29 cellular contexts compared by ENCODE assay signal in the genomic region with DNA sequence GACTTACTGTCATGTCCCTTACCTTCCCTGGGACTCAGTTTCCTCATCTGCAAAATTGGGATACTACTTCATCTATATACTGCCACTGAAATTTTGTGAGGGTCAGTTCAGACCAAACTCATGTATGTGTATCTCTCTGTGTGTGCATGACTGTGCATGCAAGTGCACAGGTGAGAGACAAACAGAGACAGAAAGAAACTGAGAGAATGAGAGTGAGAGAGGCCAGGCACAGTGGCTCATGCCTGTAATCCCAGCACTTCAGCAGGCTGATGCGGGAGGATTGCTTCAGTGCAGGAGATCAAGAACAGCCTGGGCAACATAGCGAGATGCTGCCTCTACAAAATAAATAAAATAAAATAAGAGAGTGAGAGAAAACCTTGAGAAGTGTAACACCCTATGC. TPM values are rescaled to one million over a fixed set of nuclear protein-coding genes. Genes with fewer than 3 reads are reported as not detected.
"Had no signal": no experiment of that assay in that cellular context is flagged by ENCODE, and none has a peak within 500 bp of the region (broad histone marks: within the 10 kb centered on the region; RNA-seq: fewer than 3 reads in every experiment).

No MANE protein-coding gene starts in this region.

- H3K36me3 ChIP-seq: ascending aorta, cardiac muscle cell, MG63 had no signal

- H3K9me3 ChIP-seq: ascending aorta had no signal

- ATAC-seq: activated naive CD4-positive, alpha-beta T cell treated with anti-CD3 and anti-CD28 coated beads, Interleukin-2, amount 50 U/mL, for 72 hours; activated naive CD8-positive, alpha-beta T cell treated with anti-CD3 and anti-CD28 coated beads, Interleukin-2, amount 50 U/mL, for 24 hours; activated T-cell treated with anti-CD3 and anti-CD28 coated beads, Interleukin-2, amount 50 U/mL, for 4 hours; PC-3; Right ventricle myocardium inferior; T-cell had no signal

- H3K4me1 ChIP-seq: ascending aorta had no signal

- H3K4me3 ChIP-seq: ascending aorta, cardiac muscle cell, MG63, SK-N-MC had no signal

- FAIRE-seq: colon, TTC549 had no signal

- H3K27ac ChIP-seq: ascending aorta, cardiac muscle cell, SK-N-MC had no signal

- DNase-seq: activated CD4-positive, alpha-beta memory T cell treated with anti-CD3 and anti-CD28 coated beads for 36 hours; activated CD4-positive, alpha-beta T cell treated with anti-CD3 and anti-CD28 coated beads, Interleukin-2, amount 10 ng/mL, durations not matched to agents 7 days and 5 days; activated CD4-positive, CD25-positive, alpha-beta regulatory T cell; activated CD8-positive, alpha-beta memory T cell treated with anti-CD3 and anti-CD28 coated beads for 24 hours; activated effector memory CD4-positive, alpha-beta T cell treated with anti-CD3 and anti-CD28 coated beads, Interleukin-2, amount 50 U/mL, for 16 hours; activated naive CD4-positive, alpha-beta T cell treated with Interleukin-2 at 50 U/mL for 16 hours; activated naive CD8-positive, alpha-beta T cell treated with anti-CD3 and anti-CD28 coated beads, Interleukin-2, amount 50 U/mL, for 24 hours; activated T-cell treated with anti-CD3 and anti-CD28 coated beads, Interleukin-2, amount 50 U/mL, for 4 hours; amniotic stem cell; cerebellar nuclear complex; MV-4-11; NCI-H1105; NCI-H1436; NCI-H1694 treated with DMSO at 0.1 percent for 48 hours; NCI-H2029 treated with DMSO at 0.1 percent for 48 hours; NCI-H345; NK-92 treated with Interleukin-12 subunit alpha and Interleukin-12 subunit beta, amount 100 ng/mL, for 24 hours; T-cell; T-helper 2 cell had no signal

- H3K27me3 ChIP-seq: ascending aorta, MG63 had no signal

RNA-seq across cellular contexts. Expression of a gene that starts 32.1 kb away (rescaled TPM):
- total RNA-seq: activated CD4-positive, alpha-beta memory T cell treated with anti-CD3 and anti-CD28 coated beads for 36 hours; activated CD4-positive, alpha-beta T cell treated with anti-CD3 and anti-CD28 coated beads, Interleukin-2, amount 10 ng/mL, durations not matched to agents 7 days and 5 days; activated naive CD4-positive, alpha-beta T cell treated with anti-CD3 and anti-CD28 coated beads, Interleukin-2, amount 50 U/mL, for 72 hours; activated T-cell treated with anti-CD3 and anti-CD28 coated beads, Interleukin-2, amount 50 U/mL, for 4 hours; ascending aorta; PC-3; Right ventricle myocardium inferior; RPMI7951; T-cell had no signal

RNA-seq across cellular contexts. Expression of a gene that starts 57.2 kb away (rescaled TPM):
- total RNA-seq: activated CD4-positive, alpha-beta memory T cell treated with anti-CD3 and anti-CD28 coated beads for 36 hours; activated CD4-positive, alpha-beta T cell treated with anti-CD3 and anti-CD28 coated beads, Interleukin-2, amount 10 ng/mL, durations not matched to agents 7 days and 5 days; activated naive CD4-positive, alpha-beta T cell treated with anti-CD3 and anti-CD28 coated beads, Interleukin-2, amount 50 U/mL, for 72 hours; activated T-cell treated with anti-CD3 and anti-CD28 coated beads, Interleukin-2, amount 50 U/mL, for 4 hours; ascending aorta; cardiac muscle cell; Right ventricle myocardium inferior; T-cell had no signal
- polyA plus RNA-seq: cardiac muscle cell had no signal
